16 cellular contexts compared by ENCODE assay signal in genomic region chr7:39259391-39260003, GRCh38.
DNase-seq lines count a peak whose midpoint lies in the region; ATAC-seq and TF ChIP-seq lines count a peak whose summit lies in the region.
"Had no signal": no experiment of that assay in that cellular context is flagged by ENCODE, and none has a peak within 500 bp of the region (broad histone marks: within the 10 kb centered on the region; RNA-seq: fewer than 3 reads in every experiment).

No MANE protein-coding gene starts in this region.

- 62% methylated on average over 5 of the region's 11 CpGs; no CpG with 5 or more reads in 1 of the 2 experiments for WGBS in IMR-90 (ENCODE audit: extremely low coverage in 2 of 2, insufficient read length in 1 of 2), 2 experiments
- no CpG with 5 or more reads among the region's 11 CpGs for WGBS in neuronal stem cell (ENCODE audit: extremely low coverage in 2 of 2, insufficient read length in 2 of 2, insufficient replicate concordance in 1 of 2), 2 donors

- peak; percentile 11 for DNase-seq in ELF-1 (ENCODE audit: low read depth, low spot score)
- DNase-seq in IMR-90 = no peak
- no peak for DNase-seq in endothelial cell (ENCODE audit: low spot score)
- DNase-seq in neuronal stem cell (ENCODE audit: low spot score) = no peak
- no peak for DNase-seq in NCI-H1105 (lab: John Stamatoyannopoulos, UW)
- DNase-seq in NCI-H774 (lab: John Stamatoyannopoulos, UW) = no peak
- DNase-seq: Calu3; CD8-positive, alpha-beta T cell; NCI-H526 treated with DMSO at 0.1 percent for 48 hours; PC-3 had no signal

- no peak overlapping the region for H4K5ac ChIP-seq in IMR-90 (ENCODE audit: low read depth, low read length)

- H3K79me1 ChIP-seq in IMR-90 (ENCODE audit: low read depth in 1 of 2, low read length in 2 of 2) (no peaks in the 10 kb centered on the region), neuronal stem cell (ENCODE audit: low read depth, low read length) (peaks cover 4% of the 10 kb centered on the region)

- H2BK20ac ChIP-seq in IMR-90 (ENCODE audit: low read depth, low read length) = no peak overlapping the region

- H3K27me3 Mint-ChIP-seq in endothelial cell (ENCODE audit: unreplicated experiment) = no peaks in the 10 kb centered on the region

- H2AK5ac ChIP-seq in IMR-90 (ENCODE audit: low read depth, low read length) (no peak overlapping the region), neuronal stem cell (ENCODE audit: low read depth, low read length) (peak overlapping the region; percentile 33)

- CTCF ChIA-PET in IMR-90 (lab: Yijun Ruan, JAX) = no interaction called here

- BruUV-seq in IMR-90 (replicated peaks; lab: Mats Ljungman, UMichigan) = no TSS peak

- no peak overlapping the region for H3K4me3 Mint-ChIP-seq in endothelial cell (ENCODE audit: unreplicated experiment)
- H3K4me3 Mint-ChIP-seq: CD8-positive, alpha-beta T cell had no signal

- H3K27ac ChIP-seq in IMR-90 (ENCODE audit: insufficient read depth, low read length) (no peak overlapping the region), neuronal stem cell (replicated peaks; ENCODE audit: low read length) (no peak overlapping the region)
- H3K27ac ChIP-seq: BLaER1 treated with 17β-estradiol and CSF1 and Interleukin-3, amounts not matched to agents 10 nM and 100 nM; KMS-11; RWPE1 had no signal

- H4K8ac ChIP-seq in IMR-90 (ENCODE audit: low read depth in 2 of 2, low read length in 2 of 2) (no peak overlapping the region), neuronal stem cell (ENCODE audit: low read depth, low read length) (peak overlapping the region; percentile 88)

- H3K9me3 ChIP-seq in IMR-90 (ENCODE audit: control insufficient read depth, insufficient read depth, low read length) = no peaks in the 10 kb centered on the region
- peaks cover 0 to 9% of the 10 kb centered on the region in 2 donors for H3K9me3 ChIP-seq in neuronal stem cell (replicated peaks in 1 of 2; ENCODE audit: control insufficient read depth in 2 of 2, insufficient read depth in 1 of 2, low read depth in 1 of 2, low read length in 2 of 2)
- H3K9me3 ChIP-seq: BLaER1 treated with 17β-estradiol and CSF1 and Interleukin-3, amounts not matched to agents 10 nM and 100 nM; HAP-1 had no signal

- H3K18ac ChIP-seq in IMR-90 (ENCODE audit: low read depth, low read length) (no peak overlapping the region), neuronal stem cell (ENCODE audit: low read length) (no peak overlapping the region)

- no peaks in the 10 kb centered on the region for H3K9me1 ChIP-seq in IMR-90 (ENCODE audit: insufficient read depth, low read length)

- ATAC-seq in IMR-90 (ENCODE audit: low read depth) (no peak), HG02588 (IDR thresholded peaks at IDR 0.05; ENCODE audit: unreplicated experiment) (no peak)
- ATAC-seq: CD8-positive, alpha-beta T cell; GM12878; PC-3 had no signal

- TF ChIP-seq RAD21 in IMR-90 (IDR thresholded peaks at IDR 0.05; ENCODE audit: low read length) = no peak

- no peaks in the 10 kb centered on the region for H3K36me3 Mint-ChIP-seq in endothelial cell (ENCODE audit: low read depth, unreplicated experiment)
- H3K36me3 Mint-ChIP-seq: CD8-positive, alpha-beta T cell had no signal

- no peak overlapping the region for H3K4me2 ChIP-seq in IMR-90 (ENCODE audit: low read depth, low read length)
- no peak overlapping the region for H3K4me2 ChIP-seq in neuronal stem cell (ENCODE audit: insufficient read depth, low read length, poor library complexity, severe bottlenecking)
- H3K4me2 ChIP-seq: BLaER1 treated with 17β-estradiol and CSF1 and Interleukin-3, amounts not matched to agents 10 nM and 100 nM; KMS-11 had no signal

- H3K9ac ChIP-seq in IMR-90 (ENCODE audit: low read depth, low read length) (no peak overlapping the region), neuronal stem cell (ENCODE audit: low read depth, low read length, poor library complexity) (peak overlapping the region; percentile 65)
- H3K9ac ChIP-seq: BLaER1 treated with 17β-estradiol and CSF1 and Interleukin-3, amounts not matched to agents 10 nM and 100 nM; KMS-11 had no signal

- H3K9me3 Mint-ChIP-seq in endothelial cell (ENCODE audit: unreplicated experiment) = no peaks in the 10 kb centered on the region
- H3K9me3 Mint-ChIP-seq: CD8-positive, alpha-beta T cell had no signal

- dilution Hi-C loops in IMR-90 (cut with HindIII; ENCODE audit: low sequenced_read_pairs, unreplicated experiment) = no loop called here

- H3K27me3 ChIP-seq in IMR-90 (ENCODE audit: control insufficient read depth, insufficient read depth, low read length) (no peaks in the 10 kb centered on the region), neuronal stem cell (ENCODE audit: control insufficient read depth in 3 of 3, insufficient read depth in 3 of 3, low read depth in 1 of 3, low read length in 3 of 3) (peaks cover 0 to 7% (median 0%) of the 10 kb centered on the region in 3 experiments)
- H3K27me3 ChIP-seq: BLaER1 treated with 17β-estradiol and CSF1 and Interleukin-3, amounts not matched to agents 10 nM and 100 nM had no signal

- H3K4me1 ChIP-seq in IMR-90 (ENCODE audit: control insufficient read depth, insufficient read depth, low read length) (no peaks in the 10 kb centered on the region), neuronal stem cell (ENCODE audit: control insufficient read depth in 2 of 2, insufficient read depth in 1 of 2, low read depth in 1 of 2, low read length in 2 of 2) (peaks cover 0 to 6% of the 10 kb centered on the region in 2 donors)
- H3K4me1 ChIP-seq: BLaER1 treated with 17β-estradiol and CSF1 and Interleukin-3, amounts not matched to agents 10 nM and 100 nM had no signal

- no peak overlapping the region for H2AK9ac ChIP-seq in IMR-90 (replicated peaks; ENCODE audit: low read depth, low read length, poor library complexity)

- no peak overlapping the region for H3K56ac ChIP-seq in IMR-90 (ENCODE audit: extremely low read depth, insufficient read depth, low read length)

- peaks cover 3% of the 10 kb centered on the region for H3K4me1 Mint-ChIP-seq in endothelial cell (ENCODE audit: unreplicated experiment)

- no peak overlapping the region for H2BK120ac ChIP-seq in IMR-90 (ENCODE audit: low read depth, low read length)
- H2BK120ac ChIP-seq in neuronal stem cell (ENCODE audit: low read depth, low read length) = no peak overlapping the region

- H3K36me3 ChIP-seq in IMR-90 (ENCODE audit: control insufficient read depth, insufficient read depth, low read length) = no peaks in the 10 kb centered on the region
- peaks cover 0 to 5% of the 10 kb centered on the region in 2 donors for H3K36me3 ChIP-seq in neuronal stem cell (replicated peaks in 1 of 2; ENCODE audit: control insufficient read depth in 2 of 2, insufficient read depth in 2 of 2, low read length in 2 of 2)
- H3K36me3 ChIP-seq: BLaER1 treated with 17β-estradiol and CSF1 and Interleukin-3, amounts not matched to agents 10 nM and 100 nM; HAP-1 had no signal

- no peaks in the 10 kb centered on the region for H4K20me1 ChIP-seq in IMR-90 (ENCODE audit: insufficient read depth, low read length)
- H4K20me1 ChIP-seq: BLaER1 treated with 17β-estradiol and CSF1 and Interleukin-3, amounts not matched to agents 10 nM and 100 nM had no signal

- no peak overlapping the region for H3K23ac ChIP-seq in IMR-90 (ENCODE audit: low read depth, low read length)
- no peak overlapping the region for H3K23ac ChIP-seq in neuronal stem cell (ENCODE audit: low read depth, low read length, poor library complexity)

- POLR2A ChIA-PET in IMR-90 (lab: Charles Lee; ENCODE audit: unreplicated experiment) = no interaction called here

- H3K14ac ChIP-seq in IMR-90 (replicated peaks; ENCODE audit: low read depth, low read length) (no peak overlapping the region), neuronal stem cell (ENCODE audit: low read length) (no peak overlapping the region)

- no peak overlapping the region for H2BK12ac ChIP-seq in neuronal stem cell (ENCODE audit: low read length)

- no peak overlapping the region for H3K4ac ChIP-seq in IMR-90 (ENCODE audit: low read depth, low read length)
- H3K4ac ChIP-seq in neuronal stem cell (ENCODE audit: low read length) = peak overlapping the region; percentile 93

- H2AFZ ChIP-seq in IMR-90 (replicated peaks; ENCODE audit: low read length, poor library complexity) (peak overlapping the region; percentile 26), neuronal stem cell (ENCODE audit: low read length) (peak overlapping the region; percentile 39)

- no peak for TF ChIP-seq CTCF in IMR-90 (conservative IDR thresholded peaks at IDR 0.05; ENCODE audit: low read depth, low read length)
- TF ChIP-seq CTCF in endothelial cell (IDR thresholded peaks at IDR 0.05; ENCODE audit: unreplicated experiment) = no peak

- intact Hi-C loops in IMR-90 (cut with micrococcal nuclease) = no loop called here

- H3K4me3 ChIP-seq in IMR-90 (ENCODE audit: insufficient read depth, low read depth, low read length) = no peak overlapping the region
- peak overlapping the region in 1 of 2 donors; percentile 67 for H3K4me3 ChIP-seq in neuronal stem cell (ENCODE audit: low read length in 2 of 2)
- H3K4me3 ChIP-seq: BLaER1 treated with 17β-estradiol and CSF1 and Interleukin-3, amounts not matched to agents 10 nM and 100 nM; GM12878; HAP-1 had no signal

- peak overlapping the region; percentile 82 for H2BK5ac ChIP-seq in IMR-90 (ENCODE audit: low read depth, low read length, poor library complexity, severe bottlenecking)
- no peak overlapping the region for H2BK5ac ChIP-seq in neuronal stem cell (ENCODE audit: low read length)

- no peak overlapping the region for H4K91ac ChIP-seq in IMR-90 (ENCODE audit: insufficient read depth, low read depth, low read length)
- H4K91ac ChIP-seq in neuronal stem cell (ENCODE audit: low read depth, low read length, poor library complexity) = no peak overlapping the region

- peak overlapping the region; percentile 28 for H3K27ac Mint-ChIP-seq in endothelial cell (ENCODE audit: unreplicated experiment)
- H3K27ac Mint-ChIP-seq: CD8-positive, alpha-beta T cell had no signal

- no peak overlapping the region for H2BK15ac ChIP-seq in IMR-90 (ENCODE audit: low read depth, low read length)
- no peak overlapping the region for H2BK15ac ChIP-seq in neuronal stem cell (ENCODE audit: low read length)

- TF ChIP-seq POLR2A in IMR-90 (IDR thresholded peaks at IDR 0.05; ENCODE audit: low read depth, low read length) = no peak

- in situ Hi-C loops in IMR-90 (cut with MboI; ENCODE audit: low sequenced_read_pairs) = no loop called here

TF ChIP-seq in IMR-90, 13 proteins besides CTCF, POLR2A, EP300 and RAD21:
- TF ChIP-seq MXI1 (IDR thresholded peaks at IDR 0.05; ENCODE audit: borderline replicate concordance, low read depth, low read length) (no peak), BHLHE40 (IDR thresholded peaks at IDR 0.05; ENCODE audit: low read depth, low read length) (no peak), CEBPB (IDR thresholded peaks at IDR 0.05; ENCODE audit: low read depth, low read length) (no peak), FOS (IDR thresholded peaks at IDR 0.05; ENCODE audit: low read depth, low read length) (no peak), MAZ (IDR thresholded peaks at IDR 0.05; ENCODE audit: borderline replicate concordance, low read depth, low read length) (no peak), MAFK (IDR thresholded peaks at IDR 0.05; ENCODE audit: low read depth, low read length) (no peak), RCOR1 (IDR thresholded peaks at IDR 0.05; ENCODE audit: insufficient replicate concordance, low read length) (no peak), RFX5 (IDR thresholded peaks at IDR 0.05; ENCODE audit: low read depth, low read length) (no peak)
